14 cellular contexts compared by ENCODE assay signal in the genomic region with DNA sequence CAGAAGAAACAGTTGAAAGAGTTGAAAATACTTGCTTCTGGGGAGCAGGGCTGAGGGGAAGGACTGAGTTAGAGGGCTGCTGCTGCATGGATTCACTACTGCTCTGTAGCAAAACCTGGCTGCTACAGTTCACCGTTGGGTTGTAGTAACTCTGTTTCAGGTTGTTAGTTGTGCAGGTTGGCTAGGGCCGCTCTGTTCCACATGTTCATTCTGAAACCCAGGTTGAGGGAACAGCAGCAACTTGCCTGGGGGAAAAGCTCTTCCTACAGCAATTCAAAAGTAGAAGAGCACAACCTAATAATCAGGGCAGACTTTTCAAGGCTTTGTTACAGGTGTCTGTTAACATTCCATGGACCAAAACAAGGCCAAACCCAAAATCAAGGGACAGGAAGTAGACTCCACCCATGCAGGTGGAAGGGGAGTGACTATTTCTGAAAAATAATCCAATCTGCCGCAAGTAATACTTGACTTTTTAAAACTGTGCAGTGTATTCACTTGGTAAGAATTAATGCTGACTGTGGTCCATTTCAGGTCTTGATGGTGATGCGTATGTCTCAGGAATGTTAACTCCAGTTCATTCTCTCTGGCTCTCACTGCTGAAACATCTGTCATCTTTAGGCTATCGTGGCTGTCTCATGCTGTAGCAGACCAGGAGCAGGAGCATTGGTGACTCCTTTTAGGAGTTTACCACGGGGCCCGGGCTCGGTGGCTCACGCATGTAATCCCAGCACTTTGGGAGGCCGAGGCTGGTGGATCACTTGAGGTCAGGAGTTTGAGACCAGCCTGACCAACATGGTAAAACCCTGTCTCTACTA. TPM values are rescaled to one million over a fixed set of nuclear protein-coding genes. Genes with fewer than 3 reads are reported as not detected.
DNase-seq lines count a peak whose midpoint lies in the region; ATAC-seq and FAIRE-seq lines count a peak whose summit lies in the region.
"Had no signal": no experiment of that assay in that cellular context is flagged by ENCODE, and none has a peak within 500 bp of the region (broad histone marks: within the 10 kb centered on the region; RNA-seq: fewer than 3 reads in every experiment).

No MANE protein-coding gene starts in this region.

- no peaks in the 10 kb centered on the region for H3K27me3 ChIP-seq in CD8-positive, alpha-beta memory T cell (ENCODE audit: insufficient read depth, low read length, poor library complexity, severe bottlenecking)

- peak overlapping the region; percentile 63 to 93 (median 84) for H3K27ac Mint-ChIP-seq in CD8-positive, alpha-beta memory T cell
- peak overlapping the region; percentile 96 for H3K27ac Mint-ChIP-seq in T-helper 17 cell

- POLR2A ChIA-PET in CD8-positive, alpha-beta memory T cell (lab: Charles Lee): interaction anchor here (1.1 kb wide), 1 partner anchor 26 kb away, joined by 3 read pairs; no protein-coding TSS in a partner anchor

- peaks cover 0 to 1% of the 10 kb centered on the region in 2 donors for H3K27me3 Mint-ChIP-seq in CD8-positive, alpha-beta memory T cell
- no peaks in the 10 kb centered on the region for H3K27me3 Mint-ChIP-seq in T-helper 17 cell

- in situ Hi-C loops in ACHN (cut with HindIII; ENCODE audit: low pct_ligation_motif_present, low pct_unique_long_range_greater_than_20kb, low sequenced_read_pairs): no loop called here
- in situ Hi-C loops in G401 (cut with HindIII; ENCODE audit: low sequenced_read_pairs): no loop called here

- no peaks in the 10 kb centered on the region for H3K36me3 ChIP-seq in CD8-positive, alpha-beta memory T cell (ENCODE audit: insufficient read depth, low read length)

- H3K4me1 ChIP-seq in CD8-positive, alpha-beta memory T cell (ENCODE audit: insufficient read depth, low read length): peaks cover 30% of the 10 kb centered on the region

- no peaks in the 10 kb centered on the region for H3K9me3 Mint-ChIP-seq in CD8-positive, alpha-beta memory T cell

- FAIRE-seq in urothelium cell line (lab: Jason Lieb, UNC): no peak
- FAIRE-seq: HTR-8/SVneo had no signal

- H3K9me3 ChIP-seq in CD8-positive, alpha-beta memory T cell (ENCODE audit: low read length): no peaks in the 10 kb centered on the region
- H3K9me3 ChIP-seq in T-helper 17 cell (ENCODE audit: control insufficient read depth, low read length, poor library complexity, severe bottlenecking): no peaks in the 10 kb centered on the region
- H3K9me3 ChIP-seq: psoas muscle, SK-N-SH had no signal

- H3K27ac ChIP-seq in CD8-positive, alpha-beta memory T cell (ENCODE audit: low read depth, low read length): no peak overlapping the region
- H3K27ac ChIP-seq: psoas muscle had no signal

- ATAC-seq in T-helper 17 cell: no peak
- ATAC-seq: psoas muscle had no signal

- DNase-seq in ACHN (peak; percentile 16), T-helper 17 cell (no peak), fibroblast of peridontal ligament (ENCODE audit: extremely low read depth) (peak; percentile 61), G401 (ENCODE audit: low spot score) (no peak), urothelium cell line (ENCODE audit: low spot score) (no peak), SHP77 treated with DMSO at 0.1 percent for 48 hours (lab: John Stamatoyannopoulos, UW) (no peak)
- DNase-seq in CD8-positive, alpha-beta memory T cell: no peak
- DNase-seq in stimulated activated CD4-positive, alpha-beta T cell treated with anti-CD3 and anti-CD28 coated beads, Interleukin-4, amount 100 ng/mL, for 24 hours: no peak
- DNase-seq: hypothalamus; NCI-H1436; psoas muscle; SK-N-SH; stimulated activated CD4-positive, alpha-beta T cell treated with anti-CD3 and anti-CD28 coated beads, Interleukin-4, amount 100 ng/mL, for 1 hour had no signal

- H3K4me1 Mint-ChIP-seq in CD8-positive, alpha-beta memory T cell: peaks cover 45 to 59% (median 58%) of the 10 kb centered on the region in 3 donors
- H3K4me1 Mint-ChIP-seq in T-helper 17 cell: peaks cover 34% of the 10 kb centered on the region

- H3K36me3 Mint-ChIP-seq in CD8-positive, alpha-beta memory T cell: peaks cover 0 to 13% (median 0%) of the 10 kb centered on the region in 3 donors
- peaks cover 1% of the 10 kb centered on the region for H3K36me3 Mint-ChIP-seq in T-helper 17 cell (ENCODE audit: low read depth)

- H3K4me3 Mint-ChIP-seq in CD8-positive, alpha-beta memory T cell: peak overlapping the region; percentile 62 to 80 (median 72)
- no peak overlapping the region for H3K4me3 Mint-ChIP-seq in T-helper 17 cell

- CTCF ChIA-PET in CD8-positive, alpha-beta memory T cell (lab: Charles Lee): no interaction called here

- peak overlapping the region; percentile 18 for H3K4me3 ChIP-seq in CD8-positive, alpha-beta memory T cell (ENCODE audit: low read length)
- H3K4me3 ChIP-seq: psoas muscle had no signal

RNA-seq across cellular contexts. Expression of a gene that starts 5.1 kb away (rescaled TPM):
- total RNA-seq in CD8-positive, alpha-beta memory T cell: 100 to 1,000 TPM; 583 to 628 TPM
- 396 TPM for polyA plus RNA-seq in CD8-positive, alpha-beta memory T cell
- total RNA-seq in T-helper 17 cell: 100 to 1,000 TPM; 106 to 123 TPM
- 487 and 504 TPM in 2 replicates for total RNA-seq in G401 (2014; rRNA removed; shearing (Covaris generic))

RNA-seq across cellular contexts. Expression of a gene that starts 15.8 kb away (rescaled TPM):
- 100 to 1,000 TPM; 273 to 279 TPM for total RNA-seq in CD8-positive, alpha-beta memory T cell
- 14.4 TPM for polyA plus RNA-seq in CD8-positive, alpha-beta memory T cell
- total RNA-seq in T-helper 17 cell: 1 to 10 TPM in 1 of 2 donors, under 1 TPM in 1; 0.50 to 1.1 TPM
- 0.14 TPM in 1 of 2 replicates, not detected in the other for total RNA-seq in G401 (2014; rRNA removed; shearing (Covaris generic))

Comparison
In these comparisons a context has a peak if more than half of its experiments do, and no peak if none do; other contexts are left out.
1. DNase-seq: peak in ACHN (single experiment) and fibroblast of peridontal ligament (single experiment); none in CD8-positive, alpha-beta memory T cell (0 of 5), T-helper 17 cell (0 of 3), G401 (single experiment), urothelium cell line (single experiment), stimulated activated CD4-positive, alpha-beta T cell treated with anti-CD3 and anti-CD28 coated beads, Interleukin-4, amount 100 ng/mL, for 24 hours (single experiment) and SHP77 treated with DMSO at 0.1 percent for 48 hours (single experiment).
2. RNA of a gene that starts 15.8 kb away (total RNA-seq): 273 to 279 TPM in CD8-positive, alpha-beta memory T cell; 0.50 to 1.1 TPM in T-helper 17 cell and 0.14 TPM in G401; every median in the first group is over 100 times any median in the second.